Comparison of ENCODE assay signal across 8 cellular contexts in genomic region chr10:63630928-63631685, GRCh38.
DNase-seq lines count a peak whose midpoint lies in the region; ATAC-seq and TF ChIP-seq lines count a peak whose summit lies in the region.

No MANE protein-coding gene starts in this region.

- peaks cover 25% of the 10 kb centered on the region for H3K4me1 ChIP-seq in CD4-positive, CD25-positive, alpha-beta regulatory T cell (ENCODE audit: control insufficient read depth, insufficient read depth, low read length, poor library complexity, severe bottlenecking)
- peaks cover 25 to 37% of the 10 kb centered on the region in 2 donors for H3K4me1 ChIP-seq in duodenal mucosa (ENCODE audit: control insufficient read depth in 1 of 2, insufficient read depth in 2 of 2, low read length in 2 of 2)

- H3K4me3 ChIP-seq in CD4-positive, CD25-positive, alpha-beta regulatory T cell (ENCODE audit: low read depth, low read length), result peak overlapping the region; percentile 74
- H3K4me3 ChIP-seq in duodenal mucosa (ENCODE audit: low read depth in 1 of 2, low read length in 2 of 2), result peak overlapping the region; percentile 91 to 98

- H3K4me3 Mint-ChIP-seq in CD4-positive, CD25-positive, alpha-beta regulatory T cell, result peak overlapping the region; percentile 79 to 96 (median 88)
- peak overlapping the region; percentile 99 for H3K4me3 Mint-ChIP-seq in natural killer cell

- TF ChIP-seq CTCF in natural killer cell (IDR thresholded peaks at IDR 0.05), result no peak

- no peak for ATAC-seq in CD4-positive, CD25-positive, alpha-beta regulatory T cell (ENCODE audit: low read depth in 2 of 2)
- ATAC-seq in natural killer cell, result no peak
- no peak for ATAC-seq in HG02885 (IDR thresholded peaks at IDR 0.05; ENCODE audit: poor library complexity, unreplicated experiment)
- no peak for ATAC-seq in GM19035 (IDR thresholded peaks at IDR 0.05; ENCODE audit: unreplicated experiment)

- peak overlapping the region; percentile 94 to 96 for H3K9ac ChIP-seq in duodenal mucosa (ENCODE audit: low read depth in 1 of 2, low read length in 2 of 2)

- H3K27me3 ChIP-seq in CD4-positive, CD25-positive, alpha-beta regulatory T cell (ENCODE audit: control insufficient read depth, insufficient read depth, low read length), result no peaks in the 10 kb centered on the region
- no peaks in the 10 kb centered on the region for H3K27me3 ChIP-seq in duodenal mucosa (ENCODE audit: control insufficient read depth in 1 of 2, insufficient read depth in 2 of 2, low read length in 2 of 2)

- intact Hi-C loops in natural killer cell (cut with micrococcal nuclease), result no loop called here

- H3K9me3 Mint-ChIP-seq in CD4-positive, CD25-positive, alpha-beta regulatory T cell, result peaks cover 0 to 1% (median 0%) of the 10 kb centered on the region in 7 donors
- no peaks in the 10 kb centered on the region for H3K9me3 Mint-ChIP-seq in natural killer cell

- H3K36me3 ChIP-seq in CD4-positive, CD25-positive, alpha-beta regulatory T cell (ENCODE audit: control insufficient read depth, insufficient read depth, low read length), result no peaks in the 10 kb centered on the region
- no peaks in the 10 kb centered on the region for H3K36me3 ChIP-seq in duodenal mucosa (ENCODE audit: control insufficient read depth in 1 of 2, insufficient read depth in 2 of 2, low read length in 2 of 2)

- no peak overlapping the region for H3K27ac ChIP-seq in CD4-positive, CD25-positive, alpha-beta regulatory T cell (ENCODE audit: insufficient read depth, low read length, poor library complexity, severe bottlenecking)
- peak overlapping the region; percentile 95 for H3K27ac ChIP-seq in duodenal mucosa (ENCODE audit: low read depth, low read length)

- no peaks in the 10 kb centered on the region for H3K36me3 Mint-ChIP-seq in CD4-positive, CD25-positive, alpha-beta regulatory T cell
- no peaks in the 10 kb centered on the region for H3K36me3 Mint-ChIP-seq in natural killer cell

- H3K9me3 ChIP-seq in CD4-positive, CD25-positive, alpha-beta regulatory T cell (ENCODE audit: control insufficient read depth in 2 of 2, low read length in 2 of 2), result no peaks in the 10 kb centered on the region
- H3K9me3 ChIP-seq in duodenal mucosa (ENCODE audit: control insufficient read depth in 1 of 2, low read length in 2 of 2), result no peaks in the 10 kb centered on the region

- H3K27ac Mint-ChIP-seq in CD4-positive, CD25-positive, alpha-beta regulatory T cell, result peak overlapping the region; percentile 45 to 86 (median 82)
- H3K27ac Mint-ChIP-seq in natural killer cell, result peak overlapping the region in 1 of 2 donors; percentile 33

- DNase-seq in CD4-positive, CD25-positive, alpha-beta regulatory T cell, result no peak
- DNase-seq in NCI-H128 (lab: John Stamatoyannopoulos, UW; ENCODE audit: unreplicated experiment) (peak; percentile 38), natural killer cell (no peak), NCI-H1417 treated with DMSO at 0.1 percent for 48 hours (lab: John Stamatoyannopoulos, UW) (no peak), NCI-H1694 treated with DMSO at 0.1 percent for 48 hours (lab: John Stamatoyannopoulos, UW) (no peak)

- H3K27me3 Mint-ChIP-seq in CD4-positive, CD25-positive, alpha-beta regulatory T cell, result no peaks in the 10 kb centered on the region
- H3K27me3 Mint-ChIP-seq in natural killer cell (ENCODE audit: low read depth in 2 of 2), result peaks cover 10 to 16% of the 10 kb centered on the region in 2 donors

- peaks cover 10 to 31% (median 22%) of the 10 kb centered on the region in 4 donors for H3K4me1 Mint-ChIP-seq in CD4-positive, CD25-positive, alpha-beta regulatory T cell
- H3K4me1 Mint-ChIP-seq in natural killer cell, result peaks cover 22 to 27% of the 10 kb centered on the region in 2 donors
